Comparison of ENCODE assay signal across 33 cellular contexts in genomic region chr1:71295340-71295739, GRCh38.
"Had no signal": no experiment of that assay in that cellular context is flagged by ENCODE, and none has a peak within 500 bp of the region (broad histone marks: within the 10 kb centered on the region; RNA-seq: fewer than 3 reads in every experiment).

No MANE protein-coding gene starts in this region.

- H3K9me3 ChIP-seq: body of pancreas, pancreas, prostate gland, testis, transverse colon had no signal

- H3K27ac Mint-ChIP-seq: activated naive CD4-positive, alpha-beta T cell treated with anti-CD3 and anti-CD28 coated beads, Interleukin-2, amount 50 U/mL, for 24 hours; activated T-helper 17 cell treated with anti-CD3 and anti-CD28 coated beads, Interleukin-2, amount 50 U/mL, for 72 hours; endodermal cell; mesothelial cell of epicardium; naive B cell; T-helper 1 cell treated with Interleukin-12 subunit alpha and Interleukin-12 subunit beta and Interleukin-4 antibody, amounts not matched to agents 30 μg/mL and 1 μg/mL, for 36 hours had no signal

- H3K9me3 Mint-ChIP-seq: T-helper 1 cell treated with Interleukin-12 subunit alpha and Interleukin-12 subunit beta and Interleukin-4 antibody, amounts not matched to agents 30 μg/mL and 1 μg/mL, for 36 hours had no signal

- H3K4me3 ChIP-seq: body of pancreas, pancreas, prostate gland, smooth muscle cell, testis, transverse colon had no signal

- H3K36me3 Mint-ChIP-seq: mesothelial cell of epicardium, naive B cell had no signal

- ATAC-seq: activated CD4-positive, CD25-positive, alpha-beta regulatory T cell treated with anti-CD3 and anti-CD28 coated beads, Interleukin-2, amount 50 U/mL, for 24 hours; activated T-cell treated with anti-CD3 and anti-CD28 coated beads, Interleukin-2, amount 50 U/mL, for 4 hours; activated T-helper 17 cell treated with anti-CD3 and anti-CD28 coated beads, Interleukin-2, amount 50 U/mL, for 72 hours; body of pancreas; esophagus mucosa; left colon; pancreas had no signal

- H3K4me1 ChIP-seq: body of pancreas, pancreas, prostate gland, testis, transverse colon had no signal

- FAIRE-seq: frontal cortex, kidney, pancreas, TTC549 had no signal

- H3K27me3 ChIP-seq: body of pancreas, pancreas, testis, transverse colon had no signal

- H3K36me3 ChIP-seq: pancreas, prostate gland, transverse colon had no signal

- H3K27ac ChIP-seq: body of pancreas, pancreas, prostate gland, testis, transverse colon, VCaP had no signal

- DNase-seq: activated CD4-positive, alpha-beta T cell treated with anti-CD3 and anti-CD28 coated beads for 48 hours; activated CD4-positive, alpha-beta T cell treated with anti-CD3 and anti-CD28 coated beads, Interleukin-2, amount 50 U/mL, for 48 hours; activated gamma-delta T cell treated with Interleukin-2 at 50 U/mL for 16 hours; activated T-cell treated with anti-CD3 and anti-CD28 coated beads, Interleukin-2, amount 50 U/mL, for 4 hours; anterior cingulate cortex; body of pancreas; caudate nucleus; endodermal cell; glutamatergic neuron; kidney; left colon; naive B cell; nucleus accumbens; pancreas; retina; stimulated activated CD4-positive, alpha-beta T cell treated with anti-CD3 and anti-CD28 coated beads, Interleukin-15, amount 100 ng/mL, for 24 hours; stimulated activated CD4-positive, alpha-beta T cell treated with anti-CD3 and anti-CD28 coated beads, Interleukin-2, amount 100 ng/mL, for 24 hours; stimulated activated naive CD4-positive, alpha-beta T cell treated with Interleukin-2 at 50 U/mL for 16 hours; SW 1271; T-helper 9 cell; testis; transverse colon had no signal
